In genomic region chr3:191373327-191373726, GRCh38 we compare ENCODE assay signal across 20 cellular contexts. TPM values are rescaled to one million over a fixed set of nuclear protein-coding genes. Genes with fewer than 3 reads are reported as not detected.
"Had no signal": no experiment of that assay in that cellular context is flagged by ENCODE, and none has a peak within 500 bp of the region (broad histone marks: within the 10 kb centered on the region; RNA-seq: fewer than 3 reads in every experiment).

No MANE protein-coding gene starts in this region.

- H3K27ac ChIP-seq: gastrocnemius medialis, neural progenitor cell, prostate gland, thoracic aorta, upper lobe of left lung, VCaP had no signal

- ATAC-seq: activated CD4-positive, CD25-positive, alpha-beta regulatory T cell treated with anti-CD3 and anti-CD28 coated beads, Interleukin-2, amount 50 U/mL, for 24 hours; activated CD8-positive, alpha-beta T cell treated with anti-CD3 and anti-CD28 coated beads for 36 hours; gastrocnemius medialis; naive thymus-derived CD8-positive, alpha-beta T cell; T-cell had no signal

- H2AFZ ChIP-seq: neural progenitor cell had no signal

- H3K36me3 ChIP-seq: neural progenitor cell, prostate gland, thoracic aorta had no signal

- H3K4me1 ChIP-seq: neural progenitor cell, prostate gland had no signal

- H3K9me3 ChIP-seq: gastrocnemius medialis, prostate gland, thoracic aorta, upper lobe of left lung had no signal

- H3K27me3 ChIP-seq: gastrocnemius medialis, neural progenitor cell, upper lobe of left lung had no signal

- H3K9ac ChIP-seq: neural progenitor cell had no signal

- DNase-seq: activated CD4-positive, alpha-beta T cell treated with anti-CD3 and anti-CD28 coated beads, Interleukin-2, amount 10 ng/mL, durations not matched to agents 7 days and 5 days; activated CD8-positive, alpha-beta T cell treated with anti-CD3 and anti-CD28 coated beads for 36 hours; activated gamma-delta T cell treated with Interleukin-2 at 50 U/mL for 16 hours; activated T-cell treated with anti-CD3 and anti-CD28 coated beads, Interleukin-2, amount 50 U/mL, for 1 hour; aorta; central memory CD4-positive, alpha-beta T cell; gastrocnemius medialis; head of caudate nucleus; naive thymus-derived CD8-positive, alpha-beta T cell; stimulated activated CD4-positive, alpha-beta T cell treated with anti-CD3 and anti-CD28 coated beads, Interleukin-4, amount 100 ng/mL, for 24 hours; stimulated activated naive CD4-positive, alpha-beta T cell treated with Interleukin-2 at 50 U/mL for 16 hours; T-cell; upper lobe of left lung had no signal

- H3K4me2 ChIP-seq: neural progenitor cell had no signal

- H3K4me3 ChIP-seq: gastrocnemius medialis, lung, neural progenitor cell, prostate gland, thoracic aorta, upper lobe of left lung had no signal

RNA-seq across cellular contexts. Expression of gene UTS2B, which starts 43.0 kb away (rescaled TPM):
- total RNA-seq: activated CD8-positive, alpha-beta T cell treated with anti-CD3 and anti-CD28 coated beads for 36 hours; gastrocnemius medialis; naive thymus-derived CD8-positive, alpha-beta T cell had no signal
- polyA plus RNA-seq: keratinocyte; naive thymus-derived CD8-positive, alpha-beta T cell had no signal
